ENCODE assay signal across 1 cellular context in genomic region chr10:5546891-5547683, GRCh38.
TF ChIP-seq lines count a peak whose summit lies in the region.

No MANE protein-coding gene starts in this region.

TF ChIP-seq in HCT116, 20 proteins besides CTCF, POLR2A, EP300 and RAD21 (continued from another document):
- TF ChIP-seq SRF (IDR thresholded peaks at IDR 0.05; ENCODE audit: low read depth): no peak
- no peak; the same call in 1 of the 2 replicates for TF ChIP-seq POLR2AphosphoS5 (IDR thresholded peaks at IDR 0.05; ENCODE audit: low read depth, low read length)
- TF ChIP-seq SP1 (IDR thresholded peaks at IDR 0.05; ENCODE audit: low read depth): peak; percentile 84
- TF ChIP-seq MAX (IDR thresholded peaks at IDR 0.05): peak; percentile 76
- no peak for TF ChIP-seq ZFX (IDR thresholded peaks at IDR 0.05)
- TF ChIP-seq JUND (IDR thresholded peaks at IDR 0.05): peak; percentile 75
- peak; percentile 99 for TF ChIP-seq CEBPB (IDR thresholded peaks at IDR 0.05; ENCODE audit: low read depth)
- TF ChIP-seq FOSL1 (IDR thresholded peaks at IDR 0.05; ENCODE audit: low read depth): peak; percentile 81
- TF ChIP-seq EGR1 (IDR thresholded peaks at IDR 0.05; ENCODE audit: low read depth): no peak
- TF ChIP-seq EZH2 (IDR thresholded peaks at IDR 0.05): no peak
- TF ChIP-seq CBX3 (IDR thresholded peaks at IDR 0.05; ENCODE audit: low read depth): peak; percentile 93
- TF ChIP-seq ELF1 (IDR thresholded peaks at IDR 0.05; ENCODE audit: borderline replicate concordance, low read depth): no peak
- TF ChIP-seq REST (IDR thresholded peaks at IDR 0.05; ENCODE audit: low read depth): no peak
- TF ChIP-seq TCF7L2 (IDR thresholded peaks at IDR 0.05; ENCODE audit: borderline replicate concordance, extremely low read depth, insufficient read depth, insufficient read length): no peak
- TF ChIP-seq ZNF274 (IDR thresholded peaks at IDR 0.05; ENCODE audit: low read depth, low read length): no peak
- TF ChIP-seq ZBTB33 (IDR thresholded peaks at IDR 0.05; ENCODE audit: extremely low read depth, insufficient replicate concordance, low read length): no peak
- no peak for TF ChIP-seq EZH2phosphoT487 (IDR thresholded peaks at IDR 0.05; ENCODE audit: borderline replicate concordance)
- no peak for TF ChIP-seq ATF3 (IDR thresholded peaks at IDR 0.05)
- peak; percentile 76 for TF ChIP-seq SIN3A (IDR thresholded peaks at IDR 0.05; ENCODE audit: low read depth)
